ENCODE assay signal across 12 cellular contexts in the genomic region with DNA sequence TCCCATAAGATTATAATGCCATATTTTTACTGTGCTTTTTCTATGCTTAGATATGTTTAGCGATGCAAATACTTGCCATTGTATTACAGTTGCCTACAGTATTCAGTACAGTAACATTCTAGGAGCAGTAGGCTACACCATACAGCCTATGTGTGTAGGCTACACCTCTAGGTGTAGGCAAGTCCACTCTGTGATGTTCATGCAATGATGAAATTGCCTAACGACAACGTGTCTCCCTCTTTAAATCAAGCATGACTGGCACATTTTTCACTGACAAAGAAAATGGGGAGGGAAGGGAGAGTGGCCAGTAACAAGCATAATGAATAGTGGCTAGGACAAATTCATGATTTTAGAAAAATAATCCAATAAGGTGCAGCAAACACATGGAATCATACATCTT. TPM values are rescaled to one million over a fixed set of nuclear protein-coding genes. Genes with fewer than 3 reads are reported as not detected.
DNase-seq lines count a peak whose midpoint lies in the region; ATAC-seq and TF ChIP-seq lines count a peak whose summit lies in the region.
"Had no signal": no experiment of that assay in that cellular context is flagged by ENCODE, and none has a peak within 500 bp of the region (broad histone marks: within the 10 kb centered on the region; RNA-seq: fewer than 3 reads in every experiment).

No MANE protein-coding gene starts in this region.

- H3K9me2 ChIP-seq in OCI-LY7 (ENCODE audit: insufficient read depth, low read length): no peaks in the 10 kb centered on the region

- H3K27ac Mint-ChIP-seq in endothelial cell (ENCODE audit: unreplicated experiment) (no peak overlapping the region), CD14-positive monocyte (no peak overlapping the region)

- H3K4me3 Mint-ChIP-seq in endothelial cell (ENCODE audit: unreplicated experiment) (peak overlapping the region; percentile 88), CD14-positive monocyte (no peak overlapping the region)

- H3K4me1 ChIP-seq in DND-41 (ENCODE audit: insufficient read depth, low read length) (peaks cover 52% of the 10 kb centered on the region), OCI-LY7 (ENCODE audit: insufficient read depth, low read length, poor library complexity, severe bottlenecking) (peaks cover 19% of the 10 kb centered on the region)

- H3K36me3 ChIP-seq in DND-41 (ENCODE audit: insufficient read depth, low read length) (peaks cover 61% of the 10 kb centered on the region), OCI-LY7 (ENCODE audit: insufficient read depth, low read length) (peaks cover 52% of the 10 kb centered on the region)
- H3K36me3 ChIP-seq: thyroid gland had no signal

- H3K4me1 Mint-ChIP-seq in endothelial cell (ENCODE audit: unreplicated experiment) (peaks cover 16% of the 10 kb centered on the region), CD14-positive monocyte (peaks cover 29% of the 10 kb centered on the region)

- DNase-seq in DND-41 (no peak), OCI-LY7 (ENCODE audit: low spot score) (no peak), endothelial cell (ENCODE audit: low spot score) (no peak), CD14-positive monocyte (ENCODE audit: low spot score) (no peak), NCI-H1694 (lab: John Stamatoyannopoulos, UW) (no peak), DMS53 (lab: John Stamatoyannopoulos, UW) (no peak), anterior cingulate cortex (lab: John Stamatoyannopoulos, UW) (no peak)
- DNase-seq: DMS79, NCI-H1930, thyroid gland had no signal

- H3K4me3 ChIP-seq in DND-41 (ENCODE audit: low read depth in 1 of 2, low read length in 2 of 2): peak overlapping the region; percentile 87; a peak in 3 of 4 replicates
- H3K4me3 ChIP-seq in OCI-LY7 (ENCODE audit: low read depth, low read length, poor library complexity, severe bottlenecking): peak overlapping the region; percentile 77
- H3K4me3 ChIP-seq: thyroid gland had no signal

- H3K27me3 Mint-ChIP-seq in endothelial cell (ENCODE audit: unreplicated experiment) (peaks cover 6% of the 10 kb centered on the region), CD14-positive monocyte (ENCODE audit: low read depth in 3 of 3) (no peaks in the 10 kb centered on the region)

- CTCF ChIA-PET in OCI-LY7 (lab: Charles Lee; ENCODE audit: unreplicated experiment): no interaction called here

- peaks cover 67% of the 10 kb centered on the region for H3K79me2 ChIP-seq in DND-41 (ENCODE audit: insufficient read depth, low read length)
- H3K79me2 ChIP-seq in OCI-LY7 (ENCODE audit: insufficient read depth, low read depth, low read length): peaks cover 65% of the 10 kb centered on the region

- H3K4me2 ChIP-seq in DND-41 (ENCODE audit: insufficient read depth, low read length) (peak overlapping the region; percentile 99), OCI-LY7 (ENCODE audit: low read length) (peak overlapping the region; percentile 83)

- peak overlapping the region; percentile 100 for H3K9ac ChIP-seq in DND-41 (ENCODE audit: low read depth, low read length)

- TSS peak; percentile 68 for BruUV-seq in OCI-LY7 (replicated peaks; lab: Mats Ljungman, UMichigan)

- H2AFZ ChIP-seq in DND-41 (ENCODE audit: low read depth, low read length) (no peak overlapping the region), OCI-LY7 (ENCODE audit: low read length) (no peak overlapping the region)

- no peaks in the 10 kb centered on the region for H3K27me3 ChIP-seq in DND-41 (ENCODE audit: insufficient read depth, low read length, poor library complexity)
- H3K27me3 ChIP-seq: gastroesophageal sphincter, thyroid gland had no signal

- intact Hi-C loops in OCI-LY7 (cut with micrococcal nuclease; ENCODE audit: unreplicated experiment): no loop called here
- intact Hi-C loops in CD14-positive monocyte (cut with micrococcal nuclease): loop anchor here (10.0 kb wide), 2 partner anchors 122 to 152 kb away; a partner anchor contains a TSS

- H3K9me3 ChIP-seq in DND-41 (ENCODE audit: insufficient read depth, low read length, severe bottlenecking) (peaks cover 10% of the 10 kb centered on the region), OCI-LY7 (ENCODE audit: low read length) (peaks cover 8% of the 10 kb centered on the region)
- H3K9me3 ChIP-seq: thyroid gland had no signal

- TF ChIP-seq CTCF in 22Rv1 (IDR thresholded peaks at IDR 0.05) (no peak), DND-41 (IDR thresholded peaks at IDR 0.05; ENCODE audit: borderline replicate concordance, extremely low read depth, low read length, poor library complexity, severe bottlenecking) (no peak), OCI-LY7 (conservative IDR thresholded peaks at IDR 0.05; ENCODE audit: low read length) (no peak), endothelial cell (IDR thresholded peaks at IDR 0.05; ENCODE audit: unreplicated experiment) (no peak), CD14-positive monocyte (IDR thresholded peaks at IDR 0.05) (no peak)

- ATAC-seq in DND-41 (ENCODE audit: insufficient read depth, low read depth): no peak
- ATAC-seq: gastroesophageal sphincter had no signal

- POLR2A ChIA-PET in OCI-LY7 (lab: Charles Lee): no interaction called here

- H3K36me3 Mint-ChIP-seq in endothelial cell (ENCODE audit: low read depth, unreplicated experiment) (peaks cover 26% of the 10 kb centered on the region), CD14-positive monocyte (peaks cover 12 to 31% of the 10 kb centered on the region in 2 donors)

- H3K27ac ChIP-seq in 22Rv1: peak overlapping the region; percentile 86; the same call in 1 of the 2 replicates
- H3K27ac ChIP-seq in DND-41 (ENCODE audit: low read length): peak overlapping the region; percentile 95
- H3K27ac ChIP-seq in OCI-LY7 (ENCODE audit: low read depth, low read length, poor library complexity, severe bottlenecking): no peak overlapping the region
- H3K27ac ChIP-seq: gastroesophageal sphincter, thyroid gland had no signal

- no peaks in the 10 kb centered on the region for H3K9me3 Mint-ChIP-seq in endothelial cell (ENCODE audit: unreplicated experiment)
- peaks cover 3 to 11% (median 6%) of the 10 kb centered on the region in 7 donors for H3K9me3 Mint-ChIP-seq in CD14-positive monocyte

- peaks cover 34% of the 10 kb centered on the region for H4K20me1 ChIP-seq in DND-41 (ENCODE audit: insufficient read depth, low read length)
- peaks cover 17% of the 10 kb centered on the region for H4K20me1 ChIP-seq in OCI-LY7 (ENCODE audit: insufficient read depth, low read length)

RNA-seq across cellular contexts. Expression of a gene that starts 1.7 kb away (rescaled TPM):
- 61.8 and 67.9 TPM in 2 replicates for total RNA-seq in OCI-LY7 (2014; rRNA removed; shearing (Covaris generic))
- total RNA-seq in OCI-LY7 (2022): 111 and 122 TPM in 2 replicates
- 25.6 TPM for total RNA-seq in endothelial cell (ENCODE audit: unreplicated experiment)
- 1 to 10 TPM; 1.1 to 1.7 TPM for polyA plus RNA-seq in CD14-positive monocyte
